8 cellular contexts compared by ENCODE assay signal in genomic region chr1:207890136-207890738, GRCh38. TPM values are rescaled to one million over a fixed set of nuclear protein-coding genes. Genes with fewer than 3 reads are reported as not detected.
DNase-seq lines count a peak whose midpoint lies in the region; ATAC-seq and TF ChIP-seq lines count a peak whose summit lies in the region.

No MANE protein-coding gene starts in this region.

- H3K27ac ChIP-seq in RWPE1, result peak overlapping the region; percentile 48; the same call in 1 of the 2 replicates

- POLR2A ChIA-PET in RWPE1 (lab: Yijun Ruan, JAX; ENCODE audit: low non-redundant PET), result no interaction called here

- intact Hi-C loops in posterior vena cava (cut with DNase I), result no loop called here

- peak; percentile 69 for DNase-seq in CD1c-positive myeloid dendritic cell (ENCODE audit: extremely low spot score)
- peak; percentile 58 for DNase-seq in RWPE1 (ENCODE audit: low spot score)
- DNase-seq in fibroblast of villous mesenchyme (ENCODE audit: low read depth), result peak; percentile 74
- DNase-seq in posterior vena cava (ENCODE audit: low spot score), result peak; percentile 85
- DNase-seq in activated effector memory CD4-positive, alpha-beta T cell treated with anti-CD3 and anti-CD28 coated beads, Interleukin-2, amount 50 U/mL, for 16 hours, result no peak

- no peak overlapping the region for H3K4me3 ChIP-seq in fibroblast of villous mesenchyme (ENCODE audit: low read depth, low read length)

- no peak for TF ChIP-seq CTCF in RWPE1 (conservative IDR thresholded peaks at IDR 0.05; ENCODE audit: low read depth)
- no peak for TF ChIP-seq CTCF in fibroblast of villous mesenchyme (IDR thresholded peaks at IDR 0.05; ENCODE audit: insufficient read depth, low read depth, low read length)

- CTCF ChIA-PET in RWPE1 (lab: Yijun Ruan, JAX), result no interaction called here

- ATAC-seq in GM19351 (IDR thresholded peaks at IDR 0.05; ENCODE audit: unreplicated experiment) (no peak), GM18867 (IDR thresholded peaks at IDR 0.05; ENCODE audit: unreplicated experiment) (no peak), GM21515 (IDR thresholded peaks at IDR 0.05; ENCODE audit: unreplicated experiment) (no peak)

RNA-seq across cellular contexts. Expression of gene CD34, which starts 20.7 kb away (rescaled TPM):
- 0.32 and 0.43 TPM in 2 replicates for total RNA-seq in fibroblast of villous mesenchyme
- 100 to 1,000 TPM in 1 of 2 donors, 10 to 100 TPM in 1; 58.1 to 154 TPM for total RNA-seq in posterior vena cava

Comparison
In these comparisons a context has a peak if more than half of its experiments do, and no peak if none do; other contexts are left out.
1. RNA of gene CD34, which starts 20.7 kb away (total RNA-seq): 58.1 to 154 TPM in posterior vena cava; 0.32 to 0.43 TPM in fibroblast of villous mesenchyme; every median in the first group is over 10 times any median in the second.